In the genomic region with DNA sequence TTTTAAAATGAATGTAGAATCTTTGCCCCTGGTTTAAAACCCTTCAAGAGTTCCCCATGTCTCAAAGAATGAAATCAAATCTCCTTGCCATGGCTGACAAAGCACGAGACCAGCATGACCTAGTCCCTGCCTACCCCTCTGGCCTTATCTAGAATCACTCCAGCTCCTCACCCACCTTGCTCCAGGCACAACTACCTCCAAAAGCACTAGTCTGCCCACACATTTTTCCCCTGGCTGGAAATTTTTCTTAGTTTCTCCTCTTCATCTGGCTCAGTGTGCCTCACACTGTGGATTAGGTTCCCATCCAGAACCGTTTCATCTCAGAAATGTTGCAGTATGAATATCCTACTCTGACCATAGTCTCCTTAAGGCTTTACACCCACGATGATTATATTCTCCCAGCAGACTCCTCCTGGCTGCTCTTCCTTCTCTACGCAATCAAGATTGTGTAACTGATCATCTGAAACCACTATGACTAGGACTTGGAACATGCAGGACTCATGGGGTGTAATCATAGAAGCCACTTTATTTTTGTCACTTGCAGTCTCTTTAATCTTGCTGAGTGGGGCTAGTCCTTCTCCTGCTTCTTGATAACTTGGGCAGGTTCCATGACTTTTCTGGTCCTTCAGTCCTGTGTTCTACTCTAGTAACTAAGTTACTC, we compare ENCODE assay signal across 15 cellular contexts. TPM values are rescaled to one million over a fixed set of nuclear protein-coding genes. Genes with fewer than 3 reads are reported as not detected.
DNase-seq lines count a peak whose midpoint lies in the region; ATAC-seq and TF ChIP-seq lines count a peak whose summit lies in the region.
"Had no signal": no experiment of that assay in that cellular context is flagged by ENCODE, and none has a peak within 500 bp of the region (broad histone marks: within the 10 kb centered on the region; RNA-seq: fewer than 3 reads in every experiment).

No MANE protein-coding gene starts in this region.

- peaks cover 28 to 52% (median 39%) of the 10 kb centered on the region in 5 donors for H3K27me3 Mint-ChIP-seq in naive thymus-derived CD8-positive, alpha-beta T cell

- peaks cover 0 to 10% (median 7%) of the 10 kb centered on the region in 3 donors for H3K36me3 Mint-ChIP-seq in naive thymus-derived CD8-positive, alpha-beta T cell
- H3K36me3 Mint-ChIP-seq: stimulated activated memory B cell treated with anti-CD40 and anti-IgM and Interleukin-4, amounts not matched to agents 10 μg/mL and 1 μg/mL and 100 μg/mL, for 72 hours had no signal

- intact Hi-C loops in lower lobe of right lung (cut with DNase I), result loop anchor here (10.0 kb wide), 1 partner anchor 110 kb away; no protein-coding TSS in a partner anchor

- H3K4me3 ChIP-seq in MG63, result no peak overlapping the region
- no peak overlapping the region for H3K4me3 ChIP-seq in astrocyte of the spinal cord (ENCODE audit: low read depth, low read length)
- H3K4me3 ChIP-seq in lower lobe of right lung, result no peak overlapping the region
- H3K4me3 ChIP-seq: BLaER1 had no signal

- H3K27me3 ChIP-seq in MG63 (no peaks in the 10 kb centered on the region), lower lobe of right lung (ENCODE audit: low read depth) (peaks cover 3% of the 10 kb centered on the region)

- no peaks in the 10 kb centered on the region for H3K4me1 ChIP-seq in lower lobe of right lung

- peaks cover 0 to 12% (median 5%) of the 10 kb centered on the region in 9 donors for H3K9me3 Mint-ChIP-seq in naive thymus-derived CD8-positive, alpha-beta T cell
- H3K9me3 Mint-ChIP-seq: activated CD4-positive, alpha-beta memory T cell treated with anti-CD3 and anti-CD28 coated beads, Interleukin-2, amount 10 ng/mL, durations not matched to agents 7 days and 5 days; activated naive CD4-positive, alpha-beta T cell treated with anti-CD3 and anti-CD28 coated beads, Interleukin-2, amount 50 U/mL, for 24 hours had no signal

- in situ Hi-C loops in astrocyte of the spinal cord (cut with HindIII; ENCODE audit: low sequenced_read_pairs), result no loop called here

- H3K4me3 Mint-ChIP-seq in naive thymus-derived CD8-positive, alpha-beta T cell, result no peak overlapping the region
- H3K4me3 Mint-ChIP-seq: activated CD4-positive, alpha-beta memory T cell treated with anti-CD3 and anti-CD28 coated beads, Interleukin-2, amount 10 ng/mL, durations not matched to agents 7 days and 5 days; activated naive CD4-positive, alpha-beta T cell treated with anti-CD3 and anti-CD28 coated beads, Interleukin-2, amount 50 U/mL, for 24 hours; stimulated activated memory B cell treated with anti-CD40 and anti-IgM and Interleukin-4, amounts not matched to agents 10 μg/mL and 1 μg/mL and 100 μg/mL, for 72 hours had no signal

- H3K4me1 Mint-ChIP-seq in naive thymus-derived CD8-positive, alpha-beta T cell, result no peaks in the 10 kb centered on the region
- H3K4me1 Mint-ChIP-seq: activated CD4-positive, alpha-beta memory T cell treated with anti-CD3 and anti-CD28 coated beads, Interleukin-2, amount 10 ng/mL, durations not matched to agents 7 days and 5 days; activated naive CD4-positive, alpha-beta T cell treated with anti-CD3 and anti-CD28 coated beads, Interleukin-2, amount 50 U/mL, for 24 hours had no signal

- no peak overlapping the region for H3K27ac Mint-ChIP-seq in naive thymus-derived CD8-positive, alpha-beta T cell
- H3K27ac Mint-ChIP-seq: activated CD4-positive, alpha-beta memory T cell treated with anti-CD3 and anti-CD28 coated beads, Interleukin-2, amount 10 ng/mL, durations not matched to agents 7 days and 5 days; activated naive CD4-positive, alpha-beta T cell treated with anti-CD3 and anti-CD28 coated beads, Interleukin-2, amount 50 U/mL, for 24 hours; stimulated activated memory B cell treated with anti-CD40 and anti-IgM and Interleukin-4, amounts not matched to agents 10 μg/mL and 1 μg/mL and 100 μg/mL, for 72 hours had no signal

- H3K36me3 ChIP-seq in MG63 (no peaks in the 10 kb centered on the region), lower lobe of right lung (no peaks in the 10 kb centered on the region)
- H3K36me3 ChIP-seq: BLaER1 had no signal

- TF ChIP-seq CTCF in AG09319 (IDR thresholded peaks at IDR 0.05; ENCODE audit: low read depth, low read length), result no peak
- no peak for TF ChIP-seq CTCF in astrocyte of the spinal cord (IDR thresholded peaks at IDR 0.05; ENCODE audit: low read depth, low read length)
- TF ChIP-seq CTCF in lower lobe of right lung (IDR thresholded peaks at IDR 0.05), result no peak

- peak; percentile 64 to 78 for ATAC-seq in lower lobe of right lung
- ATAC-seq in naive thymus-derived CD8-positive, alpha-beta T cell, result no peak
- ATAC-seq: stimulated activated memory B cell treated with anti-CD40 and anti-IgM and Interleukin-4, amounts not matched to agents 10 μg/mL and 1 μg/mL and 100 μg/mL, for 72 hours had no signal

- POLR2A ChIA-PET in naive thymus-derived CD8-positive, alpha-beta T cell (lab: Charles Lee), result no interaction called here

- DNase-seq in AG09319 (ENCODE audit: extremely low read depth, low read depth), result peak; percentile 56
- DNase-seq in MG63, result peak; percentile 3
- peak; percentile 37 for DNase-seq in astrocyte of the spinal cord (ENCODE audit: low read depth, low spot score)
- no peak for DNase-seq in lower lobe of right lung
- DNase-seq in NCI-H2029 treated with DMSO at 0.1 percent for 48 hours (lab: John Stamatoyannopoulos, UW), result no peak
- no peak for DNase-seq in naive thymus-derived CD8-positive, alpha-beta T cell
- no peak for DNase-seq in DMS153 (lab: John Stamatoyannopoulos, UW)
- DNase-seq in DMS 273 treated with DMSO at 0.1 percent for 48 hours (lab: John Stamatoyannopoulos, UW), result no peak
- DNase-seq: activated CD4-positive, alpha-beta memory T cell treated with anti-CD3 and anti-CD28 coated beads, Interleukin-2, amount 10 ng/mL, durations not matched to agents 7 days and 5 days; NCI-H446; stimulated activated CD4-positive, alpha-beta T cell treated with anti-CD3 and anti-CD28 coated beads, Interleukin-12 subunit alpha, Interleukin-12 subunit beta, amount 100 ng/mL, for 4 hours had no signal

- no peaks in the 10 kb centered on the region for H3K9me3 ChIP-seq in MG63
- no peaks in the 10 kb centered on the region for H3K9me3 ChIP-seq in lower lobe of right lung

- no peak overlapping the region for H3K27ac ChIP-seq in lower lobe of right lung
- H3K27ac ChIP-seq: BLaER1 had no signal

RNA-seq across cellular contexts. Expression of a gene that starts 7.8 kb away (rescaled TPM):
- total RNA-seq in MG63 (2014; rRNA removed; shearing (Covaris generic); ENCODE audit: low replicate concordance), result 9.6 and 13.3 TPM in 2 replicates
- total RNA-seq in lower lobe of right lung, result 20.5 TPM
- total RNA-seq in naive thymus-derived CD8-positive, alpha-beta T cell, result 10 to 100 TPM; 21.9 to 22.1 TPM
- 10 to 100 TPM; 13.2 to 19.7 (median 16.1) TPM for polyA plus RNA-seq in naive thymus-derived CD8-positive, alpha-beta T cell

RNA-seq across cellular contexts. Expression of a gene that starts 37.0 kb away (rescaled TPM):
- total RNA-seq in MG63 (2014; rRNA removed; shearing (Covaris generic); ENCODE audit: low replicate concordance), result not detected in 2 replicates
- total RNA-seq in lower lobe of right lung, result 5.6 TPM
- total RNA-seq in naive thymus-derived CD8-positive, alpha-beta T cell, result not detected
- not detected for polyA plus RNA-seq in naive thymus-derived CD8-positive, alpha-beta T cell
- total RNA-seq: activated CD4-positive, alpha-beta memory T cell treated with anti-CD3 and anti-CD28 coated beads, Interleukin-2, amount 10 ng/mL, durations not matched to agents 7 days and 5 days; endothelial cell of umbilical vein had no signal
- polyA plus RNA-seq: endothelial cell of umbilical vein had no signal

Comparison
In these comparisons a context has a peak if more than half of its experiments do, and no peak if none do; other contexts are left out.
1. DNase-seq: peak in AG09319 (single experiment), MG63 (single experiment) and astrocyte of the spinal cord (single experiment); none in lower lobe of right lung (single experiment), NCI-H2029 treated with DMSO at 0.1 percent for 48 hours (single experiment), naive thymus-derived CD8-positive, alpha-beta T cell (0 of 10), DMS153 (single experiment) and DMS 273 treated with DMSO at 0.1 percent for 48 hours (single experiment).
2. ATAC-seq: peak in lower lobe of right lung (2 of 2); none in naive thymus-derived CD8-positive, alpha-beta T cell (0 of 2).